Comparison of ENCODE assay signal across 1 cellular context in genomic region chr16:78882150-78882549, GRCh38.
A peak's percentile ranks its signal among the peaks of the same experiment; 100 is the strongest.
TF ChIP-seq lines count a peak whose summit lies in the region.

No MANE protein-coding gene starts in this region.

TF ChIP-seq in WTC11, 78 proteins besides CTCF, POLR2A, EP300 and RAD21 (continued from another document):
- no peak for TF ChIP-seq ZMAT4 (CRISPR knock-in tag; IDR thresholded peaks at IDR 0.05)
- TF ChIP-seq GTF2I (CRISPR knock-in tag; conservative IDR thresholded peaks at IDR 0.05), result 0 out of 2 replicates have a peak, but pooled peaks have one; percentile 29
TF ChIP-seq in WTC11: peak in this region for 1.
